ENCODE assay signal across 11 cellular contexts in genomic region chr12:94805749-94806148, GRCh38.
A peak's percentile ranks its signal among the peaks of the same experiment; 100 is the strongest.
DNase-seq lines count a peak whose midpoint lies in the region; ATAC-seq, FAIRE-seq and TF ChIP-seq lines count a peak whose summit lies in the region.
"Had no signal": no experiment of that assay in that cellular context is flagged by ENCODE, and none has a peak within 500 bp of the region (broad histone marks: within the 10 kb centered on the region; RNA-seq: fewer than 3 reads in every experiment).

No MANE protein-coding gene starts in this region.

- peak overlapping the region; percentile 58 for H3K27ac Mint-ChIP-seq in chondrocyte (ENCODE audit: unreplicated experiment)
- peak overlapping the region; percentile 20 for H3K27ac Mint-ChIP-seq in neural crest cell (ENCODE audit: unreplicated experiment)
- H3K27ac Mint-ChIP-seq in activated CD4-positive, alpha-beta T cell treated with anti-CD3 and anti-CD28 coated beads for 36 hours, result no peak overlapping the region

- no peak overlapping the region for H3K9ac ChIP-seq in kidney (ENCODE audit: low read length in 2 of 2)
- H3K9ac ChIP-seq: SK-N-SH had no signal

- no peak for ATAC-seq in activated CD4-positive, alpha-beta T cell treated with anti-CD3 and anti-CD28 coated beads for 36 hours
- no peak for ATAC-seq in GM18511 (IDR thresholded peaks at IDR 0.05; ENCODE audit: unreplicated experiment)

- H3K27ac ChIP-seq in kidney (ENCODE audit: low read depth in 2 of 2, low read length in 2 of 2), result no peak overlapping the region
- H3K27ac ChIP-seq: tibial nerve had no signal

- POLR2A ChIA-PET in activated CD4-positive, alpha-beta T cell treated with anti-CD3 and anti-CD28 coated beads for 36 hours (lab: Charles Lee), result no interaction called here

- no peaks in the 10 kb centered on the region for H3K36me3 ChIP-seq in kidney (ENCODE audit: control insufficient read depth in 1 of 2, insufficient read depth in 2 of 2, low read length in 2 of 2)
- H3K36me3 ChIP-seq: tibial nerve had no signal

- H3K4me3 Mint-ChIP-seq in chondrocyte (ENCODE audit: unreplicated experiment) (no peak overlapping the region), neural crest cell (no peak overlapping the region)
- no peak overlapping the region for H3K4me3 Mint-ChIP-seq in activated CD4-positive, alpha-beta T cell treated with anti-CD3 and anti-CD28 coated beads for 36 hours

- CTCF ChIA-PET in activated CD4-positive, alpha-beta T cell treated with anti-CD3 and anti-CD28 coated beads for 36 hours (lab: Charles Lee), result no interaction called here

- no peak for FAIRE-seq in kidney (lab: Jason Lieb, UNC)

- TF ChIP-seq RAD21 in Ishikawa (IDR thresholded peaks at IDR 0.05; ENCODE audit: low read depth), result no peak

- intact Hi-C loops in kidney (cut with DNase I), result no loop called here
- intact Hi-C loops in activated CD4-positive, alpha-beta T cell treated with anti-CD3 and anti-CD28 coated beads for 36 hours (cut with DNase I, micrococcal nuclease), result no loop called here

- H3K36me3 Mint-ChIP-seq in chondrocyte (ENCODE audit: low read depth), result peaks cover 6% of the 10 kb centered on the region
- no peaks in the 10 kb centered on the region for H3K36me3 Mint-ChIP-seq in neural crest cell (ENCODE audit: low read depth)
- no peaks in the 10 kb centered on the region for H3K36me3 Mint-ChIP-seq in activated CD4-positive, alpha-beta T cell treated with anti-CD3 and anti-CD28 coated beads for 36 hours (ENCODE audit: low read depth)

- peak; percentile 68 for DNase-seq in DMS53 treated with DMSO at 0.1 percent for 48 hours (lab: John Stamatoyannopoulos, UW; ENCODE audit: unreplicated experiment)
- DNase-seq in chondrocyte (ENCODE audit: low spot score), result no peak
- no peak for DNase-seq in neural crest cell (ENCODE audit: low read depth, low spot score)
- no peak for DNase-seq in kidney
- DNase-seq in stimulated activated naive CD4-positive, alpha-beta T cell (lab: John Stamatoyannopoulos, UW), result no peak
- no peak for DNase-seq in activated CD4-positive, alpha-beta T cell treated with anti-CD3 and anti-CD28 coated beads for 36 hours
- DNase-seq: NCI-H1417, SK-N-SH had no signal

- no peak overlapping the region for H3K4me3 ChIP-seq in kidney (ENCODE audit: low read length in 2 of 2)
- H3K4me3 ChIP-seq: tibial nerve had no signal

- H3K4me1 ChIP-seq in kidney (ENCODE audit: control insufficient read depth in 1 of 2, insufficient read depth in 1 of 2, low read depth in 1 of 2, low read length in 2 of 2), result no peaks in the 10 kb centered on the region
- H3K4me1 ChIP-seq: tibial nerve had no signal

- H3K4me1 Mint-ChIP-seq in chondrocyte (ENCODE audit: low read depth) (peaks cover 9% of the 10 kb centered on the region), neural crest cell (no peaks in the 10 kb centered on the region)
- no peaks in the 10 kb centered on the region for H3K4me1 Mint-ChIP-seq in activated CD4-positive, alpha-beta T cell treated with anti-CD3 and anti-CD28 coated beads for 36 hours

- no peaks in the 10 kb centered on the region for H3K9me3 ChIP-seq in kidney (ENCODE audit: control insufficient read depth in 1 of 2, low read length in 2 of 2)
- H3K9me3 ChIP-seq: SK-N-SH had no signal

- TF ChIP-seq EP300 in Ishikawa (IDR thresholded peaks at IDR 0.05; ENCODE audit: borderline replicate concordance), result peak; percentile 85

- TF ChIP-seq CTCF in chondrocyte (IDR thresholded peaks at IDR 0.05) (no peak), neural crest cell (conservative IDR thresholded peaks at IDR 0.05) (no peak), kidney (IDR thresholded peaks at IDR 0.05; ENCODE audit: borderline replicate concordance, extremely low read depth, insufficient read depth) (no peak)

- H3K9me3 Mint-ChIP-seq in chondrocyte (ENCODE audit: low read depth) (peaks cover 9% of the 10 kb centered on the region), neural crest cell (peaks cover 14% of the 10 kb centered on the region)
- peaks cover 3% of the 10 kb centered on the region for H3K9me3 Mint-ChIP-seq in activated CD4-positive, alpha-beta T cell treated with anti-CD3 and anti-CD28 coated beads for 36 hours (ENCODE audit: low read depth)

- no peaks in the 10 kb centered on the region for H3K27me3 Mint-ChIP-seq in chondrocyte (ENCODE audit: low read depth)
- H3K27me3 Mint-ChIP-seq in neural crest cell (ENCODE audit: low read depth), result no peaks in the 10 kb centered on the region
- peaks cover 5% of the 10 kb centered on the region for H3K27me3 Mint-ChIP-seq in activated CD4-positive, alpha-beta T cell treated with anti-CD3 and anti-CD28 coated beads for 36 hours

TF ChIP-seq in Ishikawa, 13 proteins besides CTCF, POLR2A, EP300 and RAD21:
- peak; percentile 67; the same call in 1 of the 2 replicates for TF ChIP-seq YY1 (IDR thresholded peaks at IDR 0.05; ENCODE audit: low read depth)
- no peak for TF ChIP-seq CREB1 (IDR thresholded peaks at IDR 0.05; ENCODE audit: low read depth)
- peak; percentile 66; the same call in 1 of the 2 replicates for TF ChIP-seq MAX (IDR thresholded peaks at IDR 0.05)
- no peak for TF ChIP-seq USF1 (IDR thresholded peaks at IDR 0.05)
- peak; percentile 92 for TF ChIP-seq CEBPB (IDR thresholded peaks at IDR 0.05)
- peak; percentile 72 for TF ChIP-seq TCF12 (IDR thresholded peaks at IDR 0.05; ENCODE audit: low read depth)
- TF ChIP-seq TEAD4 (IDR thresholded peaks at IDR 0.05), result peak; percentile 99
- TF ChIP-seq FOXM1 (IDR thresholded peaks at IDR 0.05; ENCODE audit: borderline replicate concordance, low read depth), result peak; percentile 70
